Comparison of ENCODE assay signal across 1 cellular context in genomic region chr2:147843421-147843863, GRCh38.
TF ChIP-seq lines count a peak whose summit lies in the region.

No MANE protein-coding gene starts in this region.

TF ChIP-seq in HepG2, 621 proteins besides CTCF, POLR2A, EP300 and RAD21 (continued from another document):
- TF ChIP-seq ELF3 (CRISPR knock-in tag; IDR thresholded peaks at IDR 0.05) = 0 out of 2 replicates have a peak, but pooled peaks have one; percentile 29
- TF ChIP-seq NR2C2 (CRISPR knock-in tag; IDR thresholded peaks at IDR 0.05; ENCODE audit: borderline replicate concordance) = no peak
- peak; percentile 75; the same call in 1 of the 2 replicates for TF ChIP-seq GFI1 (CRISPR knock-in tag; IDR thresholded peaks at IDR 0.05; ENCODE audit: borderline replicate concordance)
- TF ChIP-seq MTF2 (CRISPR knock-in tag; IDR thresholded peaks at IDR 0.05; ENCODE audit: borderline replicate concordance) = no peak
- TF ChIP-seq MAX (IDR thresholded peaks at IDR 0.05) = no peak
- TF ChIP-seq ZNF280B (CRISPR knock-in tag; IDR thresholded peaks at IDR 0.05; ENCODE audit: borderline replicate concordance) = no peak
- TF ChIP-seq KDM6A (CRISPR knock-in tag; IDR thresholded peaks at IDR 0.05; ENCODE audit: low read depth) = no peak
- TF ChIP-seq, protein P1, sequence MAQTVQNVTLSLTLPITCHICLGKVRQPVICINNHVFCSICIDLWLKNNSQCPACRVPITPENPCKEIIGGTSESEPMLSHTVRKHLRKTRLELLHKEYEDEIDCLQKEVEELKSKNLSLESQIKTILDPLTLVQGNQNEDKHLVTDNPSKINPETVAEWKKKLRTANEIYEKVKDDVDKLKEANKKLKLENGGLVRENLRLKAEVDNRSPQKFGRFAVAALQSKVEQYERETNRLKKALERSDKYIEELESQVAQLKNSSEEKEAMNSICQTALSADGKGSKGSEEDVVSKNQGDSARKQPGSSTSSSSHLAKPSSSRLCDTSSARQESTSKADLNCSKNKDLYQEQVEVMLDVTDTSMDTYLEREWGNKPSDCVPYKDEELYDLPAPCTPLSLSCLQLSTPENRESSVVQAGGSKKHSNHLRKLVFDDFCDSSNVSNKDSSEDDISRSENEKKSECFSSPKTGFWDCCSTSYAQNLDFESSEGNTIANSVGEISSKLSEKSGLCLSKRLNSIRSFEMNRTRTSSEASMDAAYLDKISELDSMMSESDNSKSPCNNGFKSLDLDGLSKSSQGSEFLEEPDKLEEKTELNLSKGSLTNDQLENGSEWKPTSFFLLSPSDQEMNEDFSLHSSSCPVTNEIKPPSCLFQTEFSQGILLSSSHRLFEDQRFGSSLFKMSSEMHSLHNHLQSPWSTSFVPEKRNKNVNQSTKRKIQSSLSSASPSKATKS (CRISPR knock-in tag; IDR thresholded peaks at IDR 0.05) = 0 out of 2 replicates have a peak, but pooled peaks have one; percentile 89
- peak; percentile 15; the same call in 1 of the 2 replicates for TF ChIP-seq ZNF326 (CRISPR knock-in tag; IDR thresholded peaks at IDR 0.05; ENCODE audit: borderline replicate concordance)
- TF ChIP-seq ZNF362 (CRISPR knock-in tag; IDR thresholded peaks at IDR 0.05; ENCODE audit: borderline replicate concordance) = 0 out of 2 replicates have a peak, but pooled peaks have one; percentile 17
- no peak for TF ChIP-seq NR2F6 (IDR thresholded peaks at IDR 0.05)
- no peak for TF ChIP-seq NR2F6 (CRISPR knock-in tag; IDR thresholded peaks at IDR 0.05)
- no peak for TF ChIP-seq MXD4 (CRISPR knock-in tag; IDR thresholded peaks at IDR 0.05)
- peak; percentile 25; the same call in 1 of the 2 replicates for TF ChIP-seq NR2F2 (IDR thresholded peaks at IDR 0.05; ENCODE audit: borderline replicate concordance, low read depth)
- TF ChIP-seq ZNF552 (CRISPR knock-in tag; IDR thresholded peaks at IDR 0.05; ENCODE audit: borderline replicate concordance) = 0 out of 2 replicates have a peak, but pooled peaks have one; percentile 31
- TF ChIP-seq FOXP1 (IDR thresholded peaks at IDR 0.05) = no peak
- TF ChIP-seq FOXP1 (CRISPR knock-in tag; IDR thresholded peaks at IDR 0.05) = no peak
- TF ChIP-seq SP140L (CRISPR knock-in tag; IDR thresholded peaks at IDR 0.05; ENCODE audit: borderline replicate concordance) = 0 out of 2 replicates have a peak, but pooled peaks have one; percentile 69
- TF ChIP-seq, protein P2, sequence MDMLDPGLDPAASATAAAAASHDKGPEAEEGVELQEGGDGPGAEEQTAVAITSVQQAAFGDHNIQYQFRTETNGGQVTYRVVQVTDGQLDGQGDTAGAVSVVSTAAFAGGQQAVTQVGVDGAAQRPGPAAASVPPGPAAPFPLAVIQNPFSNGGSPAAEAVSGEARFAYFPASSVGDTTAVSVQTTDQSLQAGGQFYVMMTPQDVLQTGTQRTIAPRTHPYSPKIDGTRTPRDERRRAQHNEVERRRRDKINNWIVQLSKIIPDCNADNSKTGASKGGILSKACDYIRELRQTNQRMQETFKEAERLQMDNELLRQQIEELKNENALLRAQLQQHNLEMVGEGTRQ (IDR thresholded peaks at IDR 0.05; ENCODE audit: low read depth, low read length) = no peak
- TF ChIP-seq, protein P2 (CRISPR knock-in tag; IDR thresholded peaks at IDR 0.05; ENCODE audit: borderline replicate concordance) = no peak
- TF ChIP-seq ZNF616 (CRISPR knock-in tag; IDR thresholded peaks at IDR 0.05; ENCODE audit: low read depth) = no peak
- TF ChIP-seq ZNF451 (CRISPR knock-in tag; IDR thresholded peaks at IDR 0.05) = 0 out of 2 replicates have a peak, but pooled peaks have one; percentile 10
- TF ChIP-seq ZFAT (CRISPR knock-in tag; conservative IDR thresholded peaks at IDR 0.05) = 0 out of 2 replicates have a peak, but pooled peaks have one; percentile 2
- TF ChIP-seq HNRNPK (IDR thresholded peaks at IDR 0.05; ENCODE audit: low read depth, low read length, poor library complexity, severe bottlenecking) = no peak
- TF ChIP-seq, protein P3, sequence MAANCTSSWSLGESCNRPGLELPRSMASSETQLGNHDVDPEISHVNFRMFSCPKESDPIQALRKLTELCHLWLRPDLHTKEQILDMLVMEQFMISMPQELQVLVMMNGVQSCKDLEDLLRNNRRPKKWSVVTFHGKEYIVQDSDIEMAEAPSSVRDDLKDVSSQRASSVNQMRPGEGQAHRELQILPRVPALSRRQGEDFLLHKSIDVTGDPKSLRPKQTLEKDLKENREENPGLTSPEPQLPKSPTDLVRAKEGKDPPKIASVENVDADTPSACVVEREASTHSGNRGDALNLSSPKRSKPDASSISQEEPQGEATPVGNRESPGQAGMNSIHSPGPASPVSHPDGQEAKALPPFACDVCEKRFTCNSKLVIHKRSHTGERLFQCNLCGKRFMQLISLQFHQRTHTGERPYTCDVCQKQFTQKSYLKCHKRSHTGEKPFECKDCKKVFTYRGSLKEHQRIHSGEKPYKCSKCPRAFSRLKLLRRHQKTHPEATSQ (CRISPR knock-in tag; IDR thresholded peaks at IDR 0.05; ENCODE audit: borderline replicate concordance) = peak; percentile 68; the same call in 1 of the 2 replicates
- TF ChIP-seq PHF5A (CRISPR knock-in tag; IDR thresholded peaks at IDR 0.05; ENCODE audit: low read depth, unreplicated experiment) = no peak
TF ChIP-seq in HepG2: peak in this region for 18.
